ENCODE assay signal across 1 cellular context in the genomic region with DNA sequence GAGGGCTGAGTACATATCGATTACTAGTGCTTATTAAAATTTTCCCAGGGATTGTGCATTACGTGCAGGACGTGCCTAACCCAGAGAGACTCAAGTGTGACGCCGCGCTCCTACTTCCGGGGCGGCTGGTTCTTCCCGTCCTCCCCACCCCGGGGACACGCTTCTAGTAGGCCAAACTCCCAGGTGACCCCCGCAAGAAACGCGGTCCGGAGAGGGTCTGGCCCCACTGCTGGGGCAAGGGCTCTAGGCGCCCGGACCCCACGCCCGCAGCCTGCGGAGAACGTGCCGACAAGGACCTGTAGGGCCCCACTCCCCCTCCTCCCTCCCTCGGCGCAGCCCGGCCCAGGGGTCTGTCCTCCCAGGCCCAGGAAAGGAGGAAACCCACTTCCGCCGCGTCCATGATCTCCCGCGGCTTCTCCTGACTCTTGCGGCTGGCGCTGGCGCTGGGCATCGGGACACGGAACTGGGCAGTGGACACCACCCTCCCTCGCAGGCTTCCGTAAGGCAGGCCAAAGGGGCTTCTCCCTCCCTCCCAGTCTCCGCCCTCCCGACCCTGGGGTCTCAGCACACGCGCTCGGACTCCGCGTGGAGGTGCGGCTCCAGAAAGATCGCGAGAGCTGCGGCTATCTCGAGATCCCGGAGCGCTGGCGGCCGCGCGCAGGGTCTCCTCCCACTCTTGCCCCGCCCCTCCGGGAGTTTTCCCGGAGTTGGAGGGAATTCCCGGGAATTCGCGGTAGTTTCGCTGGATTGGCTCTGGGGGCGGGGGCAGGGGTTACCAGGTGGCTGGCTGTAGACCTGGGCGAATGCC.
TF ChIP-seq lines count a peak whose summit lies in the region.

Gene DARS1, minus strand, starts transcription at position 609 of the 808 bp plus-strand sequence. Its CDS starts 158 bp downstream, at position 451.

TF ChIP-seq in K562, 482 proteins besides CTCF, POLR2A, EP300 and RAD21 (continued from another document and continues in another):
- TF ChIP-seq, protein P1, sequence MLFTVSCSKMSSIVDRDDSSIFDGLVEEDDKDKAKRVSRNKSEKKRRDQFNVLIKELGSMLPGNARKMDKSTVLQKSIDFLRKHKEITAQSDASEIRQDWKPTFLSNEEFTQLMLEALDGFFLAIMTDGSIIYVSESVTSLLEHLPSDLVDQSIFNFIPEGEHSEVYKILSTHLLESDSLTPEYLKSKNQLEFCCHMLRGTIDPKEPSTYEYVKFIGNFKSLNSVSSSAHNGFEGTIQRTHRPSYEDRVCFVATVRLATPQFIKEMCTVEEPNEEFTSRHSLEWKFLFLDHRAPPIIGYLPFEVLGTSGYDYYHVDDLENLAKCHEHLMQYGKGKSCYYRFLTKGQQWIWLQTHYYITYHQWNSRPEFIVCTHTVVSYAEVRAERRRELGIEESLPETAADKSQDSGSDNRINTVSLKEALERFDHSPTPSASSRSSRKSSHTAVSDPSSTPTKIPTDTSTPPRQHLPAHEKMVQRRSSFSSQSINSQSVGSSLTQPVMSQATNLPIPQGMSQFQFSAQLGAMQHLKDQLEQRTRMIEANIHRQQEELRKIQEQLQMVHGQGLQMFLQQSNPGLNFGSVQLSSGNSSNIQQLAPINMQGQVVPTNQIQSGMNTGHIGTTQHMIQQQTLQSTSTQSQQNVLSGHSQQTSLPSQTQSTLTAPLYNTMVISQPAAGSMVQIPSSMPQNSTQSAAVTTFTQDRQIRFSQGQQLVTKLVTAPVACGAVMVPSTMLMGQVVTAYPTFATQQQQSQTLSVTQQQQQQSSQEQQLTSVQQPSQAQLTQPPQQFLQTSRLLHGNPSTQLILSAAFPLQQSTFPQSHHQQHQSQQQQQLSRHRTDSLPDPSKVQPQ (CRISPR knock-in tag; IDR thresholded peaks at IDR 0.05; ENCODE audit: borderline replicate concordance) = no peak
- TF ChIP-seq ZC3H11A (IDR thresholded peaks at IDR 0.05; ENCODE audit: low read depth, low read length) = no peak
- 0 out of 2 replicates have a peak, but pooled peaks have one; percentile 30 for TF ChIP-seq KAT8 (IDR thresholded peaks at IDR 0.05; ENCODE audit: low read depth)
- TF ChIP-seq PTBP1 (IDR thresholded peaks at IDR 0.05; ENCODE audit: low read depth, low read length) = no peak
- TF ChIP-seq NFRKB (IDR thresholded peaks at IDR 0.05; ENCODE audit: low read depth) = peak; percentile 81
- peak; percentile 84 for TF ChIP-seq ELF2 (CRISPR knock-in tag; IDR thresholded peaks at IDR 0.05)
- TF ChIP-seq PHF20 (IDR thresholded peaks at IDR 0.05; ENCODE audit: partially characterized antibody) = peak; percentile 94
- TF ChIP-seq, protein P2, sequence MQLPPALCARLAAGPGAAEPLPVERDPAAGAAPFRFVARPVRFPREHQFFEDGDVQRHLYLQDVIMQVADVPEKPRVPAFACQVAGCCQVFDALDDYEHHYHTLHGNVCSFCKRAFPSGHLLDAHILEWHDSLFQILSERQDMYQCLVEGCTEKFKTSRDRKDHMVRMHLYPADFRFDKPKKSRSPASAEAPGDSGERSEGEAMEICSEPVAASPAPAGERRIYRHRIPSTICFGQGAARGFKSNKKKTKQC (CRISPR knock-in tag; IDR thresholded peaks at IDR 0.05) = peak; percentile 79; the same call in 1 of the 2 replicates
- TF ChIP-seq TCF7 (IDR thresholded peaks at IDR 0.05; ENCODE audit: borderline replicate concordance) = no peak
- no peak for TF ChIP-seq PYGO2 (tag; IDR thresholded peaks at IDR 0.05)
- TF ChIP-seq, protein P3, sequence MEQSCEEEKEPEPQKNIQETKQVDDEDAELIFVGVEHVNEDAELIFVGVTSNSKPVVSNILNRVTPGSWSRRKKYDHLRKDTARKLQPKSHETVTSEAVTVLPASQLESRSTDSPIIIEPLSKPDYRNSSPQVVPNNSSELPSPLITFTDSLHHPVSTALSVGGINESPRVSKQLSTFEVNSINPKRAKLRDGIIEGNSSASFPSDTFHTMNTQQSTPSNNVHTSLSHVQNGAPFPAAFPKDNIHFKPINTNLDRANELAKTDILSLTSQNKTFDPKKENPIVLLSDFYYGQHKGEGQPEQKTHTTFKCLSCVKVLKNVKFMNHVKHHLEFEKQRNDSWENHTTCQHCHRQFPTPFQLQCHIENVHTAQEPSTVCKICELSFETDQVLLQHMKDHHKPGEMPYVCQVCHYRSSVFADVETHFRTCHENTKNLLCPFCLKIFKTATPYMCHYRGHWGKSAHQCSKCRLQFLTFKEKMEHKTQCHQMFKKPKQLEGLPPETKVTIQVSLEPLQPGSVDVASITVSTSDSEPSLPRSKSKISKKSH (CRISPR knock-in tag; IDR thresholded peaks at IDR 0.05) = no peak
- TF ChIP-seq CTCFL (IDR thresholded peaks at IDR 0.05; ENCODE audit: borderline replicate concordance, insufficient read depth, low read depth, low read length, poor library complexity, severe bottlenecking) = no peak
- TF ChIP-seq CBX2 (IDR thresholded peaks at IDR 0.05; ENCODE audit: insufficient read depth, low read length, poor library complexity, severe bottlenecking) = no peak
- peak; percentile 47 for TF ChIP-seq SETDB1 (IDR thresholded peaks at IDR 0.05; ENCODE audit: low read length)
- TF ChIP-seq ATF6 (CRISPR knock-in tag; IDR thresholded peaks at IDR 0.05) = 0 out of 2 replicates have a peak, but pooled peaks have one; percentile 49
- TF ChIP-seq, protein P4, sequence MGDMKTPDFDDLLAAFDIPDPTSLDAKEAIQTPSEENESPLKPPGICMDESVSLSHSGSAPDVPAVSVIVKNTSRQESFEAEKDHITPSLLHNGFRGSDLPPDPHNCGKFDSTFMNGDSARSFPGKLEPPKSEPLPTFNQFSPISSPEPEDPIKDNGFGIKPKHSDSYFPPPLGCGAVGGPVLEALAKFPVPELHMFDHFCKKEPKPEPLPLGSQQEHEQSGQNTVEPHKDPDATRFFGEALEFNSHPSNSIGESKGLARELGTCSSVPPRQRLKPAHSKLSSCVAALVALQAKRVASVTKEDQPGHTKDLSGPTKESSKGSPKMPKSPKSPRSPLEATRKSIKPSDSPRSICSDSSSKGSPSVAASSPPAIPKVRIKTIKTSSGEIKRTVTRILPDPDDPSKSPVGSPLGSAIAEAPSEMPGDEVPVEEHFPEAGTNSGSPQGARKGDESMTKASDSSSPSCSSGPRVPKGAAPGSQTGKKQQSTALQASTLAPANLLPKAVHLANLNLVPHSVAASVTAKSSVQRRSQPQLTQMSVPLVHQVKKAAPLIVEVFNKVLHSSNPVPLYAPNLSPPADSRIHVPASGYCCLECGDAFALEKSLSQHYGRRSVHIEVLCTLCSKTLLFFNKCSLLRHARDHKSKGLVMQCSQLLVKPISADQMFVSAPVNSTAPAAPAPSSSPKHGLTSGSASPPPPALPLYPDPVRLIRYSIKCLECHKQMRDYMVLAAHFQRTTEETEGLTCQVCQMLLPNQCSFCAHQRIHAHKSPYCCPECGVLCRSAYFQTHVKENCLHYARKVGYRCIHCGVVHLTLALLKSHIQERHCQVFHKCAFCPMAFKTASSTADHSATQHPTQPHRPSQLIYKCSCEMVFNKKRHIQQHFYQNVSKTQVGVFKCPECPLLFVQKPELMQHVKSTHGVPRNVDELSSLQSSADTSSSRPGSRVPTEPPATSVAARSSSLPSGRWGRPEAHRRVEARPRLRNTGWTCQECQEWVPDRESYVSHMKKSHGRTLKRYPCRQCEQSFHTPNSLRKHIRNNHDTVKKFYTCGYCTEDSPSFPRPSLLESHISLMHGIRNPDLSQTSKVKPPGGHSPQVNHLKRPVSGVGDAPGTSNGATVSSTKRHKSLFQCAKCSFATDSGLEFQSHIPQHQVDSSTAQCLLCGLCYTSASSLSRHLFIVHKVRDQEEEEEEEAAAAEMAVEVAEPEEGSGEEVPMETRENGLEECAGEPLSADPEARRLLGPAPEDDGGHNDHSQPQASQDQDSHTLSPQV (IDR thresholded peaks at IDR 0.05) = no peak; the same call in 1 of the 2 replicates
- TF ChIP-seq, protein P5, sequence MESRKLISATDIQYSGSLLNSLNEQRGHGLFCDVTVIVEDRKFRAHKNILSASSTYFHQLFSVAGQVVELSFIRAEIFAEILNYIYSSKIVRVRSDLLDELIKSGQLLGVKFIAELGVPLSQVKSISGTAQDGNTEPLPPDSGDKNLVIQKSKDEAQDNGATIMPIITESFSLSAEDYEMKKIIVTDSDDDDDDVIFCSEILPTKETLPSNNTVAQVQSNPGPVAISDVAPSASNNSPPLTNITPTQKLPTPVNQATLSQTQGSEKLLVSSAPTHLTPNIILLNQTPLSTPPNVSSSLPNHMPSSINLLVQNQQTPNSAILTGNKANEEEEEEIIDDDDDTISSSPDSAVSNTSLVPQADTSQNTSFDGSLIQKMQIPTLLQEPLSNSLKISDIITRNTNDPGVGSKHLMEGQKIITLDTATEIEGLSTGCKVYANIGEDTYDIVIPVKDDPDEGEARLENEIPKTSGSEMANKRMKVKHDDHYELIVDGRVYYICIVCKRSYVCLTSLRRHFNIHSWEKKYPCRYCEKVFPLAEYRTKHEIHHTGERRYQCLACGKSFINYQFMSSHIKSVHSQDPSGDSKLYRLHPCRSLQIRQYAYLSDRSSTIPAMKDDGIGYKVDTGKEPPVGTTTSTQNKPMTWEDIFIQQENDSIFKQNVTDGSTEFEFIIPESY (CRISPR knock-in tag; IDR thresholded peaks at IDR 0.05) = peak; percentile 23; the same call in 1 of the 2 replicates
- TF ChIP-seq ETS2 (tag; IDR thresholded peaks at IDR 0.05; ENCODE audit: borderline replicate concordance, poor library complexity, severe bottlenecking) = no peak
- TF ChIP-seq, protein P6, sequence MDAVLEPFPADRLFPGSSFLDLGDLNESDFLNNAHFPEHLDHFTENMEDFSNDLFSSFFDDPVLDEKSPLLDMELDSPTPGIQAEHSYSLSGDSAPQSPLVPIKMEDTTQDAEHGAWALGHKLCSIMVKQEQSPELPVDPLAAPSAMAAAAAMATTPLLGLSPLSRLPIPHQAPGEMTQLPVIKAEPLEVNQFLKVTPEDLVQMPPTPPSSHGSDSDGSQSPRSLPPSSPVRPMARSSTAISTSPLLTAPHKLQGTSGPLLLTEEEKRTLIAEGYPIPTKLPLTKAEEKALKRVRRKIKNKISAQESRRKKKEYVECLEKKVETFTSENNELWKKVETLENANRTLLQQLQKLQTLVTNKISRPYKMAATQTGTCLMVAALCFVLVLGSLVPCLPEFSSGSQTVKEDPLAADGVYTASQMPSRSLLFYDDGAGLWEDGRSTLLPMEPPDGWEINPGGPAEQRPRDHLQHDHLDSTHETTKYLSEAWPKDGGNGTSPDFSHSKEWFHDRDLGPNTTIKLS (IDR thresholded peaks at IDR 0.05; ENCODE audit: borderline replicate concordance, low read depth) = peak; percentile 92
- TF ChIP-seq MXI1 (IDR thresholded peaks at IDR 0.05; ENCODE audit: low read depth, low read length) = peak; percentile 88
- TF ChIP-seq, protein P7, sequence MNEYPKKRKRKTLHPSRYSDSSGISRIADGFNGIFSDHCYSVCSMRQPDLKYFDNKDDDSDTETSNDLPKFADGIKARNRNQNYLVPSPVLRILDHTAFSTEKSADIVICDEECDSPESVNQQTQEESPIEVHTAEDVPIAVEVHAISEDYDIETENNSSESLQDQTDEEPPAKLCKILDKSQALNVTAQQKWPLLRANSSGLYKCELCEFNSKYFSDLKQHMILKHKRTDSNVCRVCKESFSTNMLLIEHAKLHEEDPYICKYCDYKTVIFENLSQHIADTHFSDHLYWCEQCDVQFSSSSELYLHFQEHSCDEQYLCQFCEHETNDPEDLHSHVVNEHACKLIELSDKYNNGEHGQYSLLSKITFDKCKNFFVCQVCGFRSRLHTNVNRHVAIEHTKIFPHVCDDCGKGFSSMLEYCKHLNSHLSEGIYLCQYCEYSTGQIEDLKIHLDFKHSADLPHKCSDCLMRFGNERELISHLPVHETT (CRISPR knock-in tag; conservative IDR thresholded peaks at IDR 0.05 in 1 of 2, IDR thresholded peaks at IDR 0.05 in 1 of 2) = peak in 1 of 2 experiments; percentile 51; a peak in 1 of 4 replicates
- no peak for TF ChIP-seq ZFP1 (CRISPR knock-in tag; IDR thresholded peaks at IDR 0.05)
- TF ChIP-seq, protein P8, sequence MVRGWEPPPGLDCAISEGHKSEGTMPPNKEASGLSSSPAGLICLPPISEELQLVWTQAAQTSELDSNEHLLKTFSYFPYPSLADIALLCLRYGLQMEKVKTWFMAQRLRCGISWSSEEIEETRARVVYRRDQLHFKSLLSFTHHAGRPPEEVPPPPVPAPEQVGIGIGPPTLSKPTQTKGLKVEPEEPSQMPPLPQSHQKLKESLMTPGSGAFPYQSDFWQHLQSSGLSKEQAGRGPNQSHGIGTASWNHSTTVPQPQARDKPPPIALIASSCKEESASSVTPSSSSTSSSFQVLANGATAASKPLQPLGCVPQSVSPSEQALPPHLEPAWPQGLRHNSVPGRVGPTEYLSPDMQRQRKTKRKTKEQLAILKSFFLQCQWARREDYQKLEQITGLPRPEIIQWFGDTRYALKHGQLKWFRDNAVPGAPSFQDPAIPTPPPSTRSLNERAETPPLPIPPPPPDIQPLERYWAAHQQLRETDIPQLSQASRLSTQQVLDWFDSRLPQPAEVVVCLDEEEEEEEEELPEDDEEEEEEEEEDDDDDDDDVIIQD (CRISPR knock-in tag; IDR thresholded peaks at IDR 0.05) = 0 out of 2 replicates have a peak, but pooled peaks have one; percentile 9
- TF ChIP-seq ETV1 (tag; conservative IDR thresholded peaks at IDR 0.05; ENCODE audit: low read depth) = peak; percentile 75
- TF ChIP-seq MECOM (CRISPR knock-in tag; IDR thresholded peaks at IDR 0.05) = no peak
- peak; percentile 80 for TF ChIP-seq TFAP4 (CRISPR knock-in tag; IDR thresholded peaks at IDR 0.05; ENCODE audit: borderline replicate concordance)
